ENCODE assay signal across 8 cellular contexts in genomic region chr3:197748597-197749314, GRCh38. TPM values are rescaled to one million over a fixed set of nuclear protein-coding genes. Genes with fewer than 3 reads are reported as not detected.
A peak's percentile ranks its signal among the peaks of the same experiment; 100 is the strongest.
DNase-seq lines count a peak whose midpoint lies in the region; ATAC-seq and TF ChIP-seq lines count a peak whose summit lies in the region.

No MANE protein-coding gene starts in this region.

- H3K4me1 ChIP-seq in IMR-90 (ENCODE audit: control insufficient read depth, insufficient read depth, low read length): peaks cover 2% of the 10 kb centered on the region
- peaks cover 0 to 7% of the 10 kb centered on the region in 2 donors for H3K4me1 ChIP-seq in breast epithelium
- H3K4me1 ChIP-seq in mucosa of descending colon (ENCODE audit: low read depth): peaks cover 15% of the 10 kb centered on the region

- ATAC-seq in IMR-90 (ENCODE audit: low read depth) (no peak), mucosa of descending colon (no peak), HG03520 (IDR thresholded peaks at IDR 0.05; ENCODE audit: unreplicated experiment) (no peak), HG02938 (IDR thresholded peaks at IDR 0.05; ENCODE audit: unreplicated experiment) (no peak)

- H2AK5ac ChIP-seq in IMR-90 (ENCODE audit: low read depth, low read length): peak overlapping the region; percentile 23; the same call in 1 of the 2 replicates

- H3K36me3 ChIP-seq in IMR-90 (ENCODE audit: control insufficient read depth, insufficient read depth, low read length) (no peaks in the 10 kb centered on the region), breast epithelium (no peaks in the 10 kb centered on the region), mucosa of descending colon (ENCODE audit: low read depth) (no peaks in the 10 kb centered on the region)

- H2AK9ac ChIP-seq in IMR-90 (replicated peaks; ENCODE audit: low read depth, low read length, poor library complexity): peak overlapping the region; percentile 85

- peak overlapping the region; percentile 75; the same call in 1 of the 2 replicates for H4K5ac ChIP-seq in IMR-90 (ENCODE audit: low read depth, low read length)

- H2BK15ac ChIP-seq in IMR-90 (ENCODE audit: low read depth, low read length): peak overlapping the region; percentile 92; the same call in 2 of the 3 replicates

- H3K27me3 ChIP-seq in IMR-90 (ENCODE audit: control insufficient read depth, insufficient read depth, low read length) (no peaks in the 10 kb centered on the region), breast epithelium (no peaks in the 10 kb centered on the region)

- peak overlapping the region; percentile 72 for H3K18ac ChIP-seq in IMR-90 (ENCODE audit: low read depth, low read length)

- CTCF ChIA-PET in IMR-90 (lab: Yijun Ruan, JAX): interaction anchor here (0.5 to 0.7 kb wide), 4 partner anchors 34 to 184 kb away, joined by 3 to 7 read pairs (median 3); no protein-coding TSS in a partner anchor

- TF ChIP-seq RAD21 in IMR-90 (IDR thresholded peaks at IDR 0.05; ENCODE audit: low read length): no peak

- H3K4me3 ChIP-seq in AG10803 (ENCODE audit: low read length) (peak overlapping the region; percentile 84), IMR-90 (ENCODE audit: insufficient read depth, low read depth, low read length) (peak overlapping the region; percentile 89), breast epithelium (peak overlapping the region; percentile 93 to 96 (median 95)), mucosa of descending colon (peak overlapping the region; percentile 1)

- peak overlapping the region; percentile 67 for H4K91ac ChIP-seq in IMR-90 (ENCODE audit: insufficient read depth, low read depth, low read length)

- dilution Hi-C loops in IMR-90 (cut with HindIII; ENCODE audit: low sequenced_read_pairs, unreplicated experiment): no loop called here

- peaks cover 7 to 17% of the 10 kb centered on the region in 2 experiments; a peak in 3 of 4 replicates for H3K79me1 ChIP-seq in IMR-90 (ENCODE audit: low read depth in 1 of 2, low read length in 2 of 2)

- TF ChIP-seq POLR2A in IMR-90 (IDR thresholded peaks at IDR 0.05; ENCODE audit: low read depth, low read length): no peak
- no peak for TF ChIP-seq POLR2A in breast epithelium (IDR thresholded peaks at IDR 0.05)

- TF ChIP-seq CTCF in AG10803 (conservative IDR thresholded peaks at IDR 0.05; ENCODE audit: low read length) (no peak), IMR-90 (conservative IDR thresholded peaks at IDR 0.05; ENCODE audit: low read depth, low read length) (no peak), breast epithelium (IDR thresholded peaks at IDR 0.05) (no peak), mucosa of descending colon (IDR thresholded peaks at IDR 0.05) (no peak)

- H3K4ac ChIP-seq in IMR-90 (ENCODE audit: low read depth, low read length): peak overlapping the region; percentile 90

- H3K9me3 ChIP-seq in IMR-90 (ENCODE audit: control insufficient read depth, insufficient read depth, low read length): no peaks in the 10 kb centered on the region
- H3K9me3 ChIP-seq in breast epithelium: no peaks in the 10 kb centered on the region
- H3K9me3 ChIP-seq in mucosa of descending colon: no peaks in the 10 kb centered on the region

- DNase-seq in AG10803 (ENCODE audit: low read depth) (peak; percentile 89), IMR-90 (peak; percentile 43), breast epithelium (ENCODE audit: low spot score in 2 of 2) (no peak), mucosa of descending colon (no peak), ACHN (no peak), SKM-1 (lab: John Stamatoyannopoulos, UW; ENCODE audit: unreplicated experiment) (no peak)

- H2BK5ac ChIP-seq in IMR-90 (ENCODE audit: low read depth, low read length, poor library complexity, severe bottlenecking): peak overlapping the region; percentile 80

- H2BK20ac ChIP-seq in IMR-90 (ENCODE audit: low read depth, low read length): peak overlapping the region; percentile 24; the same call in 1 of the 2 replicates

- H3K56ac ChIP-seq in IMR-90 (ENCODE audit: extremely low read depth, insufficient read depth, low read length): peak overlapping the region; percentile 56; the same call in 1 of the 2 replicates

- WGBS in IMR-90 (ENCODE audit: extremely low coverage in 2 of 2, insufficient read length in 1 of 2), 2 experiments: no CpG with 5 or more reads among the region's 12 CpGs

- POLR2A ChIA-PET in IMR-90 (lab: Charles Lee; ENCODE audit: unreplicated experiment): no interaction called here

- H3K23ac ChIP-seq in IMR-90 (ENCODE audit: low read depth, low read length): peak overlapping the region; percentile 98

- H2BK120ac ChIP-seq in IMR-90 (ENCODE audit: low read depth, low read length): peak overlapping the region; percentile 75

- peak overlapping the region; percentile 100 for H2AFZ ChIP-seq in IMR-90 (replicated peaks; ENCODE audit: low read length, poor library complexity)

- H3K14ac ChIP-seq in IMR-90 (replicated peaks; ENCODE audit: low read depth, low read length): peak overlapping the region; percentile 77

- H4K20me1 ChIP-seq in IMR-90 (ENCODE audit: insufficient read depth, low read length): peaks cover 35% of the 10 kb centered on the region

- peak overlapping the region; percentile 45 to 70; a peak in 3 of 4 replicates for H4K8ac ChIP-seq in IMR-90 (ENCODE audit: low read depth in 2 of 2, low read length in 2 of 2)

- H3K27ac ChIP-seq in IMR-90 (ENCODE audit: insufficient read depth, low read length) (peak overlapping the region; percentile 85), breast epithelium (peak overlapping the region; percentile 96 to 97)

- in situ Hi-C loops in IMR-90 (cut with MboI; ENCODE audit: low sequenced_read_pairs): no loop called here
- in situ Hi-C loops in ACHN (cut with HindIII; ENCODE audit: low pct_ligation_motif_present, low pct_unique_long_range_greater_than_20kb, low sequenced_read_pairs): no loop called here

- H3K4me2 ChIP-seq in IMR-90 (ENCODE audit: low read depth, low read length): peak overlapping the region; percentile 99

- intact Hi-C loops in IMR-90 (cut with micrococcal nuclease): loop anchor here (1.0 kb wide), 1 partner anchor 11 kb away; no protein-coding TSS in a partner anchor
- intact Hi-C loops in breast epithelium (cut with DNase I; ENCODE audit: low total_unique reads): no loop called here
- intact Hi-C loops in mucosa of descending colon (cut with DNase I, micrococcal nuclease): no loop called here

- peak overlapping the region; percentile 88 for H3K9ac ChIP-seq in IMR-90 (ENCODE audit: low read depth, low read length)

- BruUV-seq in IMR-90 (replicated peaks; lab: Mats Ljungman, UMichigan): no TSS peak

- H3K9me1 ChIP-seq in IMR-90 (ENCODE audit: insufficient read depth, low read length): peaks cover 3% of the 10 kb centered on the region; the same call in 1 of the 2 replicates

TF ChIP-seq in IMR-90, 13 proteins besides CTCF, POLR2A, EP300 and RAD21:
- TF ChIP-seq CHD1 (IDR thresholded peaks at IDR 0.05; ENCODE audit: low read depth, low read length): 0 out of 2 replicates have a peak, but pooled peaks have one; percentile 55
- no peak for TF ChIP-seq BHLHE40 (IDR thresholded peaks at IDR 0.05; ENCODE audit: low read depth, low read length)
- 0 out of 2 replicates have a peak, but pooled peaks have one; percentile 30 for TF ChIP-seq CEBPB (IDR thresholded peaks at IDR 0.05; ENCODE audit: low read depth, low read length)

RNA-seq across cellular contexts. Expression of gene FYTTD1, which starts 0.9 kb away (rescaled TPM):
- total RNA-seq in IMR-90 (2012; rRNA removed): 50.2 and 67.2 TPM in 2 replicates
- polyA plus RNA-seq in IMR-90 (2012; rRNA removed): 15.4 and 20.4 TPM in 2 replicates
- polyA plus RNA-seq in IMR-90 (2012; cell fraction: cytosol; rRNA removed): 2.2 and 3.6 TPM in 2 replicates
- 1.6 and 12.9 TPM in 2 replicates for polyA plus RNA-seq in IMR-90 (2012; cell fraction: nucleus; rRNA removed; ENCODE audit: low replicate concordance)
- total RNA-seq in breast epithelium: 10 to 100 TPM; 56.5 to 61.6 (median 56.7) TPM
- 10 to 100 TPM; 25.1 to 67.2 (median 30.6) TPM for total RNA-seq in mucosa of descending colon

RNA-seq across cellular contexts. Expression of gene RUBCN, which starts 12.1 kb away (rescaled TPM):
- total RNA-seq in IMR-90 (2012; rRNA removed) (8.3 and 10.8 TPM in 2 replicates), breast epithelium (10 to 100 TPM; 26.3 to 36.4 (median 35.7) TPM), mucosa of descending colon (10 to 100 TPM; 18.8 to 27.6 (median 23.5) TPM)
- 11.8 and 12.6 TPM in 2 replicates for polyA plus RNA-seq in IMR-90 (2012; rRNA removed)
- 6.2 and 10.4 TPM in 2 replicates for polyA plus RNA-seq in IMR-90 (2012; cell fraction: cytosol; rRNA removed)
- polyA plus RNA-seq in IMR-90 (2012; cell fraction: nucleus; rRNA removed; ENCODE audit: low replicate concordance): 31.5 and 32.7 TPM in 2 replicates

RNA-seq across cellular contexts. Expression of gene LRCH3, which starts 42.3 kb away (rescaled TPM):
- total RNA-seq in IMR-90 (2012; rRNA removed) (28.5 and 33.1 TPM in 2 replicates), breast epithelium (10 to 100 TPM; 41.6 to 61.0 (median 49.8) TPM), mucosa of descending colon (10 to 100 TPM; 33.3 to 57.6 (median 46.0) TPM)
- polyA plus RNA-seq in IMR-90 (2012; rRNA removed): 30.4 and 40.5 TPM in 2 replicates
- 14.1 and 42.1 TPM in 2 replicates for polyA plus RNA-seq in IMR-90 (2012; cell fraction: cytosol; rRNA removed)
- 19.7 and 60.8 TPM in 2 replicates for polyA plus RNA-seq in IMR-90 (2012; cell fraction: nucleus; rRNA removed; ENCODE audit: low replicate concordance)

Comparison
In these comparisons a context has a peak if more than half of its experiments do, and no peak if none do; other contexts are left out.
1. DNase-seq: peak in AG10803 (single experiment) and IMR-90 (single experiment); none in breast epithelium (0 of 2), mucosa of descending colon (0 of 3), ACHN (single experiment) and SKM-1 (single experiment).
2. H3K4me3 ChIP-seq: peak in every context shown above with its lines; median percentile 95 in breast epithelium; 89 in IMR-90; 84 in AG10803; 1 in mucosa of descending colon.